In genomic region chr9:98037362-98037761, GRCh38 we compare ENCODE assay signal across 13 cellular contexts. TPM values are rescaled to one million over a fixed set of nuclear protein-coding genes. Genes with fewer than 3 reads are reported as not detected.
A peak's percentile ranks its signal among the peaks of the same experiment; 100 is the strongest.
DNase-seq lines count a peak whose midpoint lies in the region; ATAC-seq, FAIRE-seq and TF ChIP-seq lines count a peak whose summit lies in the region.
"Had no signal": no experiment of that assay in that cellular context is flagged by ENCODE, and none has a peak within 500 bp of the region (broad histone marks: within the 10 kb centered on the region; RNA-seq: fewer than 3 reads in every experiment).

No MANE protein-coding gene starts in this region.

- no peaks in the 10 kb centered on the region for H3K4me1 ChIP-seq in right lobe of liver

- in situ Hi-C loops in KBM-7 (cut with MboI; ENCODE audit: low pct_unique_long_range_greater_than_20kb, low sequenced_read_pairs): no loop called here

- no peak for TF ChIP-seq CTCF in bronchial epithelial cell (IDR thresholded peaks at IDR 0.05; ENCODE audit: insufficient read depth, low read length, severe bottlenecking)
- no peak for TF ChIP-seq CTCF in right lobe of liver (IDR thresholded peaks at IDR 0.05)

- no peak overlapping the region for H3K4me3 Mint-ChIP-seq in activated T-helper 17 cell treated with anti-CD3 and anti-CD28 coated beads, Interleukin-2, amount 50 U/mL, for 72 hours

- H3K27ac ChIP-seq in right lobe of liver: no peak overlapping the region

- no peaks in the 10 kb centered on the region for H3K9me3 ChIP-seq in right lobe of liver
- H3K9me3 ChIP-seq: tibial nerve had no signal

- H3K36me3 ChIP-seq in bronchial epithelial cell (ENCODE audit: control insufficient read depth, insufficient read depth, low read length) (no peaks in the 10 kb centered on the region), right lobe of liver (no peaks in the 10 kb centered on the region)
- H3K36me3 ChIP-seq: tibial nerve had no signal

- H3K27ac Mint-ChIP-seq in activated T-helper 17 cell treated with anti-CD3 and anti-CD28 coated beads, Interleukin-2, amount 50 U/mL, for 72 hours: no peak overlapping the region

- ATAC-seq in right lobe of liver (peak; percentile 56 to 85 (median 72)), GM18909 (IDR thresholded peaks at IDR 0.05; ENCODE audit: poor library complexity, unreplicated experiment) (no peak)
- ATAC-seq in activated T-helper 17 cell treated with anti-CD3 and anti-CD28 coated beads, Interleukin-2, amount 50 U/mL, for 72 hours (replicated peaks): no peak

- FAIRE-seq in bronchial epithelial cell (lab: Jason Lieb, UNC): no peak
- FAIRE-seq: endometrium had no signal

- H3K4me1 Mint-ChIP-seq in activated T-helper 17 cell treated with anti-CD3 and anti-CD28 coated beads, Interleukin-2, amount 50 U/mL, for 72 hours: peaks cover 5% of the 10 kb centered on the region

- no peak for TF ChIP-seq POLR2A in right lobe of liver (IDR thresholded peaks at IDR 0.05)

- no peaks in the 10 kb centered on the region for H3K36me3 Mint-ChIP-seq in activated T-helper 17 cell treated with anti-CD3 and anti-CD28 coated beads, Interleukin-2, amount 50 U/mL, for 72 hours (ENCODE audit: low read depth)

- DNase-seq in AG08395 (ENCODE audit: low spot score): peak; percentile 28
- DNase-seq in KBM-7: peak; percentile 93
- DNase-seq in bronchial epithelial cell (ENCODE audit: low read depth): peak; percentile 14
- no peak for DNase-seq in right lobe of liver
- no peak for DNase-seq in NCI-H1417 treated with DMSO at 0.1 percent for 48 hours (lab: John Stamatoyannopoulos, UW)
- DNase-seq in AG08396 (ENCODE audit: low spot score): no peak
- DNase-seq: activated CD4-positive, CD25-positive, alpha-beta regulatory T cell; NCI-H1048; NCI-H69 had no signal

- H3K27me3 Mint-ChIP-seq in activated T-helper 17 cell treated with anti-CD3 and anti-CD28 coated beads, Interleukin-2, amount 50 U/mL, for 72 hours: peaks cover 8% of the 10 kb centered on the region

- H3K27me3 ChIP-seq in bronchial epithelial cell (ENCODE audit: control insufficient read depth, insufficient read depth, low read length) (no peaks in the 10 kb centered on the region), right lobe of liver (no peaks in the 10 kb centered on the region)
- H3K27me3 ChIP-seq: tibial nerve had no signal

- intact Hi-C loops in right lobe of liver (cut with DNase I): loop anchor here in 1 of 2 donors (10.0 kb wide), 1 partner anchor 113 kb away; the partner anchor contains the start of gene TRMO

- H3K4me3 ChIP-seq in bronchial epithelial cell (ENCODE audit: low read depth, low read length) (no peak overlapping the region), right lobe of liver (no peak overlapping the region)
- H3K4me3 ChIP-seq: tibial nerve had no signal

- no peaks in the 10 kb centered on the region for H3K9me3 Mint-ChIP-seq in activated T-helper 17 cell treated with anti-CD3 and anti-CD28 coated beads, Interleukin-2, amount 50 U/mL, for 72 hours

RNA-seq across cellular contexts. Expression of gene NANS, which starts 19.2 kb away (rescaled TPM):
- 98.8 and 118 TPM in 2 replicates for total RNA-seq in bronchial epithelial cell
- 10 to 100 TPM; 16.4 to 43.2 (median 30.2) TPM for total RNA-seq in right lobe of liver
- 10 to 100 TPM; 46.4 to 54.4 TPM for total RNA-seq in activated T-helper 17 cell treated with anti-CD3 and anti-CD28 coated beads, Interleukin-2, amount 50 U/mL, for 72 hours

RNA-seq across cellular contexts. Expression of gene ANP32B, which starts 54.2 kb away (rescaled TPM):
- 7.1 and 12.5 TPM in 2 replicates for total RNA-seq in bronchial epithelial cell
- 10 to 100 TPM in 5 of 6 experiments, 1 to 10 TPM in 1; 8.2 to 38.0 (median 30.6) TPM for total RNA-seq in right lobe of liver
- 100 to 1,000 TPM; 182 to 257 TPM for total RNA-seq in activated T-helper 17 cell treated with anti-CD3 and anti-CD28 coated beads, Interleukin-2, amount 50 U/mL, for 72 hours

Comparison
In these comparisons a context has a peak if more than half of its experiments do, and no peak if none do; other contexts are left out.
1. DNase-seq: peak in AG08395 (single experiment), KBM-7 (single experiment) and bronchial epithelial cell (single experiment); none in right lobe of liver (0 of 3), NCI-H1417 treated with DMSO at 0.1 percent for 48 hours (single experiment) and AG08396 (single experiment).
2. ATAC-seq: peak in right lobe of liver (4 of 4); none in GM18909 (single experiment) and activated T-helper 17 cell treated with anti-CD3 and anti-CD28 coated beads, Interleukin-2, amount 50 U/mL, for 72 hours (single experiment).
3. RNA of gene ANP32B, which starts 54.2 kb away (total RNA-seq): 182 to 257 TPM in activated T-helper 17 cell treated with anti-CD3 and anti-CD28 coated beads, Interleukin-2, amount 50 U/mL, for 72 hours; 8.2 to 38.0 TPM in right lobe of liver and 7.1 to 12.5 TPM in bronchial epithelial cell; every median in the first group is over 4 times any median in the second.